ENCODE assay signal across 25 cellular contexts in the genomic region with DNA sequence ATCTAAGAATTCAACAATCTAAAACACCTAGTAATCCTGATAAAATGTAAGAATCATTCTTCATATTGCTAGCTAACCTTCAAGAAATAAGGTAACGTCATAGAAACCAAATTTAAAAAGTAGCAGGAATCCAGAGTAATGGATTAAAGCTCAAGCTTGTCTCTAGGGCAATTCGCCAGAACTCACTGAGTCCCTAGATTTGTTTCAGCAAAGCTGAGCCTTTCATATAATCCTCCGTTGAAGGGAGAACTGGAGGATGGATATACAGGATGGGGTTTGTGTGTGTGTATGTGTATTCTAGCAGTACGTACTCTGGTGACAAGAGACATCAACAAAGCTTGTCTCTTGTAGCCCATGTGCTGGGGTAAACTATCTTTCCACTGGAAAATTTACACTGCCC.
"Had no signal": no experiment of that assay in that cellular context is flagged by ENCODE, and none has a peak within 500 bp of the region (broad histone marks: within the 10 kb centered on the region; RNA-seq: fewer than 3 reads in every experiment).

No MANE protein-coding gene starts in this region.

- H3K27me3 ChIP-seq: colonic mucosa, esophagus squamous epithelium, gastrocnemius medialis, heart right ventricle, left lung had no signal

- H3K4me1 ChIP-seq: colonic mucosa, esophagus squamous epithelium, gastrocnemius medialis, heart right ventricle, left lung, lower lobe of right lung had no signal

- H3K27ac ChIP-seq: colonic mucosa, epithelial cell of prostate, esophagus squamous epithelium, gastrocnemius medialis, heart right ventricle, left lung, lower lobe of right lung had no signal

- H3K36me3 ChIP-seq: colonic mucosa, esophagus squamous epithelium, gastrocnemius medialis, heart right ventricle, left lung, lower lobe of right lung had no signal

- H3K4me3 Mint-ChIP-seq: dendritic cell treated with granulocyte-macrophage colony-stimulating factor and Interleukin-4, amounts not matched to agents 40 ng/mL and 50 ng/mL, for 4 days; effector memory CD8-positive, alpha-beta T cell; endodermal cell; mesothelial cell of epicardium; naive B cell had no signal

- H3K4me3 ChIP-seq: colonic mucosa, esophagus squamous epithelium, gastrocnemius medialis, heart right ventricle, left lung, lower lobe of right lung, mucosa of descending colon had no signal

- ATAC-seq: effector memory CD8-positive, alpha-beta T cell; esophagus mucosa; gastrocnemius medialis; heart right ventricle; left cardiac atrium; left lung; left ventricle myocardium superior; lower lobe of right lung; mucosa of descending colon had no signal

- H3K36me3 Mint-ChIP-seq: mesothelial cell of epicardium, naive B cell had no signal

- DNase-seq: colonic mucosa; cortex of kidney; effector CD8-positive, alpha-beta T cell; effector memory CD8-positive, alpha-beta T cell; endodermal cell; erythroblast; esophagus squamous epithelium; foreskin fibroblast; foreskin melanocyte; gastrocnemius medialis; glutamatergic neuron; head of caudate nucleus; heart right ventricle; hippocampal formation; left cardiac atrium; left lung; left ventricle myocardium superior; lower lobe of right lung; mesenchymal stem cell; mucosa of descending colon; naive B cell had no signal

- H3K27ac Mint-ChIP-seq: dendritic cell treated with granulocyte-macrophage colony-stimulating factor and Interleukin-4, amounts not matched to agents 40 ng/mL and 50 ng/mL, for 4 days; effector memory CD8-positive, alpha-beta T cell; endodermal cell; mesothelial cell of epicardium; naive B cell had no signal

- H3K9me3 ChIP-seq: colonic mucosa, esophagus squamous epithelium, gastrocnemius medialis, lower lobe of right lung had no signal

- H3K4me1 Mint-ChIP-seq: endodermal cell, naive B cell had no signal

- H3K27me3 Mint-ChIP-seq: dendritic cell treated with granulocyte-macrophage colony-stimulating factor and Interleukin-4, amounts not matched to agents 40 ng/mL and 50 ng/mL, for 4 days; effector memory CD8-positive, alpha-beta T cell; naive B cell had no signal
